8 cellular contexts compared by ENCODE assay signal in the genomic region with DNA sequence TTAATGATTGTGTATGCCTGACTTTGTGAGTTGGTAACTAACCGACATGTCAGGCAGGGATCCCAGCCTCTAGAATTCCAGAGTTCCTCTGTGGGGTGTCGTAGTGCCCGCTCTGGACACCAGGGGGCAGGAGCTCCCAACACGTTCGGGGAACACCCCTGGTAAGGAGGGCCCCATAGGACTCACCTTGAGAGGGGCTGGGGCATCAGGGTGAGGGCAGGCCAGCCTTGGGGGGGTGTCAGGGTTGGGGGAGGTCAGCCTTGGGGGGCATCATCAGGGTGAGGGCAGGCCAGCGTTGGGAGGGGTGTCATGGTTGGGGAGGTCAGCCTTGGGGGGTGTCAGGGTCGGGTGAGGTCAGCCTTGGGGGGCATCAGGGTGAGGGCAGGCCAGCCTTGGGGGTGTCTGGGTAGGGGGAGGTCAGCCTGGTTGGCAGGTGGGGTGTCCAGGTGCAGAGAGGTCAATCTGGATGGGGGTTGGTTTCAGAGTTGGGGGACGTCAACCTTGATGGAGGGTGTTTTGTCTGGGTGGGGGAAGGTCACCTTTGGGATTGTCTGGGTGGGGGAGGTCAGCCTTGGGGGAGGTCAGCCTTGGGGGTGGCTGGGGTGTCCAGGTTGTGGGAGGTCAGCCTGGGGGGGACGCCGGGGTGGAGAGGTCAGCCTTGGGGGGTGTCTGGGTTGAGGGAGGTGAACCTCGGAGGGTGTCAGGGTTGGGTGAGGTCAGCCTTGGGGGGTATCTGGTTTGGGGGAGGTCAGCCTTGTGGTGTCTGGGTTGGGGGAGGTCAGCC. TPM values are rescaled to one million over a fixed set of nuclear protein-coding genes. Genes with fewer than 3 reads are reported as not detected.
DNase-seq lines count a peak whose midpoint lies in the region; ATAC-seq, FAIRE-seq and TF ChIP-seq lines count a peak whose summit lies in the region.

No MANE protein-coding gene starts in this region.

- H4K20me1 ChIP-seq in OCI-LY1 (ENCODE audit: insufficient read depth, low read length) = no peaks in the 10 kb centered on the region
- H4K20me1 ChIP-seq in osteoblast (ENCODE audit: insufficient read depth, low read length) = no peaks in the 10 kb centered on the region

- H3K9me3 ChIP-seq in AG04450 (ENCODE audit: control insufficient read depth, insufficient read depth, low read length) = peaks cover 11% of the 10 kb centered on the region; the same call in 1 of the 2 replicates
- no peaks in the 10 kb centered on the region for H3K9me3 ChIP-seq in OCI-LY1 (ENCODE audit: low read length)
- H3K9me3 ChIP-seq in osteoblast (ENCODE audit: low read depth, low read length) = no peaks in the 10 kb centered on the region
- no peaks in the 10 kb centered on the region for H3K9me3 ChIP-seq in tibial artery

- H3K27me3 ChIP-seq in AG04450 (ENCODE audit: control insufficient read depth, insufficient read depth, low read length) (no peaks in the 10 kb centered on the region), OCI-LY1 (ENCODE audit: insufficient read depth, low read length) (no peaks in the 10 kb centered on the region), osteoblast (ENCODE audit: insufficient read depth, low read length) (no peaks in the 10 kb centered on the region), tibial artery (no peaks in the 10 kb centered on the region)

- H3K4me1 ChIP-seq in OCI-LY1 (ENCODE audit: insufficient read depth, low read length, severe bottlenecking) (no peaks in the 10 kb centered on the region), osteoblast (ENCODE audit: insufficient read depth, low read length) (no peaks in the 10 kb centered on the region), tibial artery (peaks cover 0 to 13% (median 5%) of the 10 kb centered on the region in 4 donors)

- H3K9ac ChIP-seq in OCI-LY1 (ENCODE audit: low read length) = no peak overlapping the region

- H3K9me2 ChIP-seq in OCI-LY1 (ENCODE audit: low read depth, low read length) = no peaks in the 10 kb centered on the region

- peak; percentile 21 for DNase-seq in AG04450 (ENCODE audit: low read depth, low spot score)
- DNase-seq in GM18507 (ENCODE audit: extremely low spot score, insufficient read length, low read depth) = peak; percentile 72
- peak; percentile 82 for DNase-seq in activated T-cell treated with anti-CD3 and anti-CD28 coated beads, Interleukin-2, amount 50 U/mL, for 1 hour
- DNase-seq in fibroblast of gingiva (ENCODE audit: low read depth) = peak; percentile 51
- DNase-seq in osteoblast (ENCODE audit: insufficient read length, low spot score, missing footprints) = peak; percentile 98
- DNase-seq in tibial artery = peak; percentile 64 to 86

- POLR2A ChIA-PET in AG04450 (lab: Yijun Ruan, JAX) = interaction anchor here (0.7 kb wide), 1 partner anchor 89 kb away, joined by 12 read pairs; no protein-coding TSS in a partner anchor

- H3K36me3 ChIP-seq in OCI-LY1 (ENCODE audit: insufficient read depth, low read length) (peaks cover 57% of the 10 kb centered on the region), osteoblast (ENCODE audit: insufficient read depth, low read length) (peaks cover 16% of the 10 kb centered on the region), tibial artery (peaks cover 0 to 52% (median 30%) of the 10 kb centered on the region in 3 donors)

- no peak overlapping the region for H3K4me2 ChIP-seq in OCI-LY1 (ENCODE audit: low read length)
- no peak overlapping the region for H3K4me2 ChIP-seq in osteoblast (ENCODE audit: insufficient read depth, low read length)

- intact Hi-C loops in tibial artery (cut with DNase I; ENCODE audit: low total_unique reads) = loop anchor here (2.0 to 10.0 kb wide), 2 partner anchors 48 to 86 kb away; a partner anchor contains a TSS

- CTCF ChIA-PET in AG04450 (lab: Charles Lee) = interaction anchor here (0.6 to 8.3 kb wide), 8 partner anchors 9 to 397 kb away, joined by 3 to 51 read pairs (median 6); no protein-coding TSS in a partner anchor

- H3F3A ChIP-seq in OCI-LY1 (ENCODE audit: insufficient read depth, low read length) = no peaks in the 10 kb centered on the region

- TF ChIP-seq CTCF in AG04450 (IDR thresholded peaks at IDR 0.05; ENCODE audit: low read depth, low read length) (peak; percentile 92), OCI-LY1 (IDR thresholded peaks at IDR 0.05; ENCODE audit: low read length) (peak; percentile 87), osteoblast (IDR thresholded peaks at IDR 0.05; ENCODE audit: extremely low read depth, low read depth, low read length) (peak; percentile 84), tibial artery (IDR thresholded peaks at IDR 0.05) (peak; percentile 86 to 90)

- FAIRE-seq in GM18507 (lab: Jason Lieb, UNC) = peak; percentile 76

- H3K79me2 ChIP-seq in OCI-LY1 (ENCODE audit: insufficient read depth, low read length) (no peaks in the 10 kb centered on the region), osteoblast (ENCODE audit: insufficient read depth, low read length) (no peaks in the 10 kb centered on the region)

- no peak overlapping the region for H3K4me3 ChIP-seq in AG04450 (ENCODE audit: low read depth, low read length)
- no peak overlapping the region for H3K4me3 ChIP-seq in OCI-LY1 (ENCODE audit: low read depth, low read length, poor library complexity, severe bottlenecking)
- H3K4me3 ChIP-seq in osteoblast (ENCODE audit: insufficient read depth, low read length) = no peak overlapping the region
- H3K4me3 ChIP-seq in tibial artery = no peak overlapping the region

- no peak overlapping the region for H3K27ac ChIP-seq in AG04450 (ENCODE audit: low read depth, low read length)
- H3K27ac ChIP-seq in OCI-LY1 (ENCODE audit: low read depth, low read length, poor library complexity, severe bottlenecking) = no peak overlapping the region
- H3K27ac ChIP-seq in osteoblast (ENCODE audit: low read depth, low read length) = no peak overlapping the region
- peak overlapping the region; percentile 8 to 48 for H3K27ac ChIP-seq in tibial artery

- ATAC-seq in GM19455 (IDR thresholded peaks at IDR 0.05; ENCODE audit: unreplicated experiment) = no peak

- H2AFZ ChIP-seq in OCI-LY1 (ENCODE audit: low read length) = no peak overlapping the region
- no peak overlapping the region for H2AFZ ChIP-seq in osteoblast (ENCODE audit: low read length)

RNA-seq across cellular contexts. Expression of a gene that starts 45.6 kb away (rescaled TPM):
- 140 and 159 TPM in 2 replicates for polyA plus RNA-seq in AG04450 (2011; rRNA removed)
- 136 and 191 TPM in 2 replicates for polyA minus RNA-seq in AG04450 (2011; rRNA and poly(A)+ RNA removed)
- total RNA-seq in osteoblast = 109 and 126 TPM in 2 replicates

RNA-seq across cellular contexts. Expression of a gene that starts 59.6 kb away (rescaled TPM):
- 16.1 and 17.8 TPM in 2 replicates for polyA plus RNA-seq in AG04450 (2011; rRNA removed)
- polyA minus RNA-seq in AG04450 (2011; rRNA and poly(A)+ RNA removed) = 19.2 and 24.0 TPM in 2 replicates
- total RNA-seq in osteoblast = 5.9 and 6.5 TPM in 2 replicates

Comparison
In these comparisons a context has a peak if more than half of its experiments do, and no peak if none do; other contexts are left out.
1. DNase-seq: peak in every context shown above with its lines; median percentile 98 in osteoblast; 82 in activated T-cell treated with anti-CD3 and anti-CD28 coated beads, Interleukin-2, amount 50 U/mL, for 1 hour; 75 in tibial artery; 72 in GM18507; 51 in fibroblast of gingiva; 21 in AG04450.
2. H3K27ac ChIP-seq: peak in tibial artery (2 of 2); none in AG04450 (single experiment), OCI-LY1 (single experiment) and osteoblast (single experiment).
3. Peak in every context shown above with its lines, with median percentiles within 50 percentile points of each other: CTCF ChIP-seq.